24 cellular contexts compared by ENCODE assay signal in genomic region chr21:22438428-22439086, GRCh38.
DNase-seq lines count a peak whose midpoint lies in the region; FAIRE-seq and TF ChIP-seq lines count a peak whose summit lies in the region.
"Had no signal": no experiment of that assay in that cellular context is flagged by ENCODE, and none has a peak within 500 bp of the region (broad histone marks: within the 10 kb centered on the region; RNA-seq: fewer than 3 reads in every experiment).

No MANE protein-coding gene starts in this region.

- no peaks in the 10 kb centered on the region for H3K27me3 ChIP-seq in OCI-LY3 (ENCODE audit: low read depth, low read length)
- no peaks in the 10 kb centered on the region for H3K27me3 ChIP-seq in H1 (replicated peaks in 1 of 4; ENCODE audit: control insufficient read depth in 3 of 4, extremely low read depth in 1 of 4, insufficient read depth in 3 of 4, low read length in 3 of 4)

- H3K18ac ChIP-seq in H1 (ENCODE audit: extremely low read depth, low read length): no peak overlapping the region

- H3K9ac ChIP-seq in OCI-LY3 (ENCODE audit: low read length) (peak overlapping the region; percentile 35; the same call in 1 of the 2 replicates), H1 (replicated peaks in 1 of 4; ENCODE audit: extremely low read depth in 1 of 4, low read depth in 3 of 4, low read length in 3 of 4) (no peak overlapping the region)
- H3K9ac ChIP-seq: KMS-11 had no signal

- no peaks in the 10 kb centered on the region for H3K36me3 Mint-ChIP-seq in type B pancreatic cell
- H3K36me3 Mint-ChIP-seq: CD4-positive, alpha-beta memory T cell; memory B cell had no signal

- TF ChIP-seq CTCF in OCI-LY3 (IDR thresholded peaks at IDR 0.05; ENCODE audit: low read depth, low read length): no peak
- TF ChIP-seq CTCF in H1 (IDR thresholded peaks at IDR 0.05; ENCODE audit: control extremely low read depth in 1 of 3, insufficient read depth in 1 of 3, low read depth in 1 of 3, low read length in 3 of 3): no peak
- TF ChIP-seq CTCF in type B pancreatic cell (conservative IDR thresholded peaks at IDR 0.05): peak; percentile 29

- FAIRE-seq in H1 (lab: Jason Lieb, UNC): no peak
- FAIRE-seq: endothelial cell of umbilical vein had no signal

- H3K9me3 ChIP-seq in OCI-LY3 (ENCODE audit: insufficient read depth, low read length): no peaks in the 10 kb centered on the region
- H3K9me3 ChIP-seq in H1 (ENCODE audit: insufficient read depth in 2 of 2, low read depth in 1 of 2, low read length in 1 of 2): no peaks in the 10 kb centered on the region

- no peaks in the 10 kb centered on the region for H3K79me1 ChIP-seq in H1 (ENCODE audit: low read depth, low read length)

- no peak for TF ChIP-seq POLR2A in H1 (IDR thresholded peaks at IDR 0.05; ENCODE audit: control extremely low read depth in 1 of 2, low read depth in 2 of 2, low read length in 2 of 2)

- no peaks in the 10 kb centered on the region for H3K4me1 Mint-ChIP-seq in type B pancreatic cell (ENCODE audit: unreplicated experiment)
- H3K4me1 Mint-ChIP-seq: CD4-positive, alpha-beta memory T cell; memory B cell; stimulated activated naive CD8-positive, alpha-beta T cell treated with anti-CD3 and anti-CD28 coated beads, Interleukin-15, amount 100 ng/mL, for 72 hours had no signal

- no peaks in the 10 kb centered on the region for H3K36me3 ChIP-seq in OCI-LY3 (replicated peaks; ENCODE audit: low read depth, low read length)
- no peaks in the 10 kb centered on the region for H3K36me3 ChIP-seq in H1 (ENCODE audit: control insufficient read depth in 2 of 4, insufficient read depth in 4 of 4, low read length in 3 of 4)

- H3K9me3 Mint-ChIP-seq in type B pancreatic cell: no peaks in the 10 kb centered on the region
- H3K9me3 Mint-ChIP-seq: memory B cell had no signal

- no peak overlapping the region for H3K27ac Mint-ChIP-seq in type B pancreatic cell
- H3K27ac Mint-ChIP-seq: activated B cell treated with CpG ODN at 0.5 μM for 24 hours; activated T-cell treated with anti-CD3 and anti-CD28 coated beads, Interleukin-2, amount 50 U/mL, for 72 hours; CD4-positive, alpha-beta memory T cell; memory B cell; stimulated activated naive CD8-positive, alpha-beta T cell treated with anti-CD3 and anti-CD28 coated beads, Interleukin-15, amount 100 ng/mL, for 72 hours had no signal

- TF ChIP-seq EP300 in H1 (IDR thresholded peaks at IDR 0.05; ENCODE audit: borderline replicate concordance in 1 of 2, low read depth in 2 of 2, low read length in 2 of 2): no peak

- H3K23me2 ChIP-seq in H1 (ENCODE audit: low read depth, low read length): no peaks in the 10 kb centered on the region

- no peaks in the 10 kb centered on the region for H3K27me3 Mint-ChIP-seq in type B pancreatic cell
- H3K27me3 Mint-ChIP-seq: activated B cell treated with CpG ODN at 0.5 μM for 24 hours; CD4-positive, alpha-beta memory T cell; memory B cell; stimulated activated naive CD8-positive, alpha-beta T cell treated with anti-CD3 and anti-CD28 coated beads, Interleukin-15, amount 100 ng/mL, for 72 hours had no signal

- no peak overlapping the region for H2AK5ac ChIP-seq in H1 (ENCODE audit: low read depth, low read length)

- H2BK5ac ChIP-seq in H1 (ENCODE audit: low read depth, low read length): no peak overlapping the region

- no peak for TF ChIP-seq RAD21 in H1 (IDR thresholded peaks at IDR 0.05 in 1 of 2, conservative IDR thresholded peaks at IDR 0.05 in 1 of 2; ENCODE audit: low read depth in 2 of 2, low read length in 2 of 2)

- peak overlapping the region; percentile 13; the same call in 1 of the 2 replicates for H3K27ac ChIP-seq in OCI-LY3 (ENCODE audit: low read length)
- H3K27ac ChIP-seq in H1 (ENCODE audit: low read depth, low read length): no peak overlapping the region
- H3K27ac ChIP-seq: 22Rv1, KMS-11 had no signal

- DNase-seq in DMS53 (lab: John Stamatoyannopoulos, UW) (peak; percentile 12), DMS53 treated with DMSO at 0.1 percent for 48 hours (lab: John Stamatoyannopoulos, UW; ENCODE audit: unreplicated experiment) (no peak), H1 (ENCODE audit: low read depth in 1 of 2, low spot score in 2 of 2) (no peak), type B pancreatic cell (ENCODE audit: extremely low spot score, unreplicated experiment) (no peak), LoVo (ENCODE audit: low spot score) (no peak), NCI-H1105 treated with DMSO at 0.1 percent for 48 hours (lab: John Stamatoyannopoulos, UW) (no peak), cerebellum (ENCODE audit: low spot score) (no peak)
- DNase-seq: activated B cell treated with CpG ODN at 0.5 μM for 24 hours; activated CD4-positive, alpha-beta T cell treated with anti-CD3 and anti-CD28 coated beads, Interleukin-2, amount 50 U/mL, for 1 hour; activated naive CD4-positive, alpha-beta T cell treated with Interleukin-2 at 50 U/mL for 16 hours; activated T-cell treated with anti-CD3 and anti-CD28 coated beads, Interleukin-2, amount 50 U/mL, for 72 hours; CD4-positive, alpha-beta memory T cell; cerebellar nuclear complex; GDM1; HCEC 1CT; NCI-H1092 treated with DMSO at 0.1 percent for 48 hours; NCI-H1930; NCI-H526; stimulated activated naive CD8-positive, alpha-beta T cell treated with anti-CD3 and anti-CD28 coated beads, Interleukin-15, amount 100 ng/mL, for 72 hours had no signal

- H4K8ac ChIP-seq in H1 (ENCODE audit: extremely low read depth, insufficient read depth, low read length): peak overlapping the region; percentile 9; the same call in 1 of the 2 replicates

- H3K4me3 ChIP-seq in OCI-LY3 (ENCODE audit: low read length) (peak overlapping the region; percentile 65), H1 (ENCODE audit: extremely low read depth in 1 of 4, insufficient read depth in 2 of 4, low read depth in 3 of 4, low read length in 4 of 4) (no peak overlapping the region)

- H2AFZ ChIP-seq in OCI-LY3 (ENCODE audit: low read depth, low read length): peak overlapping the region; percentile 94
- H2AFZ ChIP-seq in H1 (ENCODE audit: low read length): no peak overlapping the region

- H4K20me1 ChIP-seq in OCI-LY3 (ENCODE audit: insufficient read depth, low read length) (no peaks in the 10 kb centered on the region), H1 (replicated peaks in 1 of 2; ENCODE audit: control insufficient read depth in 1 of 2, insufficient read depth in 2 of 2, low read length in 2 of 2) (no peaks in the 10 kb centered on the region)

- no peak overlapping the region for H4K91ac ChIP-seq in H1 (replicated peaks; ENCODE audit: insufficient read length, low read length)

- no peak overlapping the region for H3K4ac ChIP-seq in H1 (replicated peaks; ENCODE audit: insufficient read length, low read depth, low read length)

- no peak overlapping the region for H2BK120ac ChIP-seq in H1 (replicated peaks; ENCODE audit: low read depth, low read length)

- no peak overlapping the region for H3K4me3 Mint-ChIP-seq in type B pancreatic cell
- H3K4me3 Mint-ChIP-seq: activated B cell treated with CpG ODN at 0.5 μM for 24 hours; activated T-cell treated with anti-CD3 and anti-CD28 coated beads, Interleukin-2, amount 50 U/mL, for 72 hours; CD4-positive, alpha-beta memory T cell; memory B cell; stimulated activated naive CD8-positive, alpha-beta T cell treated with anti-CD3 and anti-CD28 coated beads, Interleukin-15, amount 100 ng/mL, for 72 hours had no signal

- POLR2A ChIA-PET in H1 (lab: Charles Lee; ENCODE audit: partially characterized antibody): no interaction called here

- H3K79me2 ChIP-seq in OCI-LY3 (ENCODE audit: low read length) (no peaks in the 10 kb centered on the region), H1 (ENCODE audit: control insufficient read depth in 1 of 2, insufficient read depth in 2 of 2, low read length in 2 of 2) (no peaks in the 10 kb centered on the region)

- H2BK12ac ChIP-seq in H1 (ENCODE audit: low read depth, low read length): no peak overlapping the region

- no peak overlapping the region for H3K14ac ChIP-seq in H1 (ENCODE audit: insufficient read length)

- 91% methylated on average over 8 of the region's 8 CpGs; no CpG with 5 or more reads in 1 of the 2 experiments for WGBS in H1 (ENCODE audit: extremely low coverage in 1 of 2, insufficient coverage in 1 of 2, insufficient read length in 1 of 2, insufficient replicate concordance in 2 of 2, low coverage in 1 of 2, low lambda C conversion rate in 2 of 2, missing lambda C conversion rate in 1 of 2), 2 experiments

- H3K23ac ChIP-seq in H1 (ENCODE audit: insufficient read length): no peak overlapping the region

- H4K5ac ChIP-seq in H1 (ENCODE audit: insufficient read length, low read depth, low read length): no peak overlapping the region

- H3K4me1 ChIP-seq in OCI-LY3 (ENCODE audit: low read length) (peaks cover 8% of the 10 kb centered on the region; the same call in 1 of the 2 replicates), H1 (replicated peaks in 1 of 4; ENCODE audit: control insufficient read depth in 3 of 4, insufficient read depth in 4 of 4, low read length in 3 of 4) (no peaks in the 10 kb centered on the region)

- CTCF ChIA-PET in H1 (lab: Charles Lee; ENCODE audit: partially characterized antibody): interaction anchor here (0.8 to 1.4 kb wide), 5 partner anchors 8 to 273 kb away, joined by 3 to 5 read pairs (median 3); no protein-coding TSS in a partner anchor

- H2BK15ac ChIP-seq in H1 (ENCODE audit: low read length): no peak overlapping the region

- no peak overlapping the region for H2BK20ac ChIP-seq in H1 (ENCODE audit: low read length)

- H3K56ac ChIP-seq in H1 (replicated peaks; ENCODE audit: insufficient read length, low read depth, low read length): no peak overlapping the region

- H3K4me2 ChIP-seq in OCI-LY3 (ENCODE audit: low read length): peak overlapping the region; percentile 60
- no peak overlapping the region for H3K4me2 ChIP-seq in H1 (ENCODE audit: insufficient read depth in 1 of 2, low read depth in 2 of 2, low read length in 2 of 2)
- H3K4me2 ChIP-seq: KMS-11 had no signal

TF ChIP-seq in H1, 55 proteins besides CTCF, POLR2A, EP300 and RAD21:
- TF ChIP-seq GABPA (IDR thresholded peaks at IDR 0.05; ENCODE audit: borderline replicate concordance, insufficient read depth, low read length): no peak
